22 cellular contexts compared by ENCODE assay signal in the genomic region with DNA sequence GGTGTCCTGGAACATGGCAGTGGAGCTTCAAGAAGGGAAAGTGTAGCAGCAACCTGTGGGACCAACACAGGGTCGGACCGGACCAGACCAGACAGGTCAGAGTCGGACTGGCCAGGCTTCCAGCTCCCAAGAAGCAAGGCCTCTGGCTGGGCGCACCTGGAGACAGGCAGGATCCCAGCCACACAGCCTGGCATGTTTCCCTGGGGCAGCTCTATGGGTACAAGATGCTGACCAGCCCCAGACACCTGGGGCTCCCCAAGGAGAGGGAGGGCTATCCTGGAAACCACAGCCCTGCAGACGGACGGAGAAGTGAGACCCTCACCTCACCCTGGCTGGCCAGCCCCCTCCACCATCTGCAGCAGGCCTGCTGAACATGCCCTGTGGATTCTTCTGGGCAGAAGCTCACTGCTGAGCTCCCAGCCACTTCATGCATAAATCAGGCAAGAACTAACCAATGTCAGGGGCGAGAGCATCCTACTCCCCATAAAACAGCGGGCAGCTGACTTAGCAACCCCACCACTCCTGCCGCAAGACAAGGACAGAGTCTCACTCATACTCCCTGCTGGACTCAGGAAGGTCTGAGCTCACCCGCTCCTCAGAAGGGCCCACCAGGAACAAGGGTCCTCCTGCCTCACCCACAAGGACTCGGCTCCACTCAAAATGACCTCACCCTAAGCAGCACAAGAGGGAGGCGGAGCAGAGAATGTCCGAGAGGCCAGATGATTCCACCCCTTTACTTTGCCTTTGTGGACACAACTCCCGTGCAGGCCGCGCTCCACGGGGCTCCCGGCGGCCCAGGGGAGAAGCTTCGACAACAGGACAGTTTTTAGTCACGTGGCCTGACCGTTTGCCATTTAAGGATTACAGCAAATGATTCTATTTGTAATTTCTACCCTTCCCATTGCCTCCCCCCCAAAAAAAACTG. TPM values are rescaled to one million over a fixed set of nuclear protein-coding genes. Genes with fewer than 3 reads are reported as not detected.
DNase-seq lines count a peak whose midpoint lies in the region; ATAC-seq, FAIRE-seq and TF ChIP-seq lines count a peak whose summit lies in the region.
"Had no signal": no experiment of that assay in that cellular context is flagged by ENCODE, and none has a peak within 500 bp of the region (broad histone marks: within the 10 kb centered on the region; RNA-seq: fewer than 3 reads in every experiment).

No MANE protein-coding gene starts in this region.

- peaks cover 4% of the 10 kb centered on the region; the same call in 1 of the 2 replicates for H4K20me1 ChIP-seq in K562 (replicated peaks; ENCODE audit: control insufficient read depth, insufficient read depth, low read length)

- peaks cover 8% of the 10 kb centered on the region for H3K9me1 ChIP-seq in K562 (ENCODE audit: control insufficient read depth, insufficient read depth, low read length)

- H3K4me1 Mint-ChIP-seq in stimulated activated naive CD8-positive, alpha-beta T cell treated with anti-CD3 and anti-CD28 coated beads, Interleukin-15, Interleukin-2, amounts not matched to agents 100 ng/mL and 50 ng/mL, for 24 hours (ENCODE audit: low read depth): peaks cover 21% of the 10 kb centered on the region
- peaks cover 11% of the 10 kb centered on the region for H3K4me1 Mint-ChIP-seq in nephron
- H3K4me1 Mint-ChIP-seq in activated T-helper 2 cell treated with anti-CD3 and anti-CD28 coated beads, Interferon-gamma antibody, Interleukin-2, Interleukin-4, amounts not matched to agents 10 μg/mL and 5 μg/mL and 100 μg/mL, durations not matched to agents 14 hours and 24 hours and 36 hours (ENCODE audit: low read depth): peaks cover 6% of the 10 kb centered on the region

- peaks cover 75% of the 10 kb centered on the region; the same call in 2 of the 3 replicates for H3K36me3 ChIP-seq in K562 (ENCODE audit: control insufficient read depth, insufficient read depth, low read length)

- H2AFZ ChIP-seq in K562 (ENCODE audit: low read depth, low read length): no peak overlapping the region
- H2AFZ ChIP-seq: PC-9 had no signal

- no TSS peak for BruUV-seq in K562 (replicated peaks; lab: Mats Ljungman, UMichigan)

- no peak overlapping the region for H3K27ac ChIP-seq in K562 (ENCODE audit: extremely low read depth, low read depth, low read length)
- H3K27ac ChIP-seq: A549; BLaER1 treated with 17β-estradiol and CSF1 and Interleukin-3, amounts not matched to agents 10 nM and 100 nM; HL-60; PC-9; SJCRH30 had no signal

- H3K9me3 ChIP-seq in K562 (replicated peaks; ENCODE audit: control insufficient read depth, insufficient read depth, low read depth, low read length): no peaks in the 10 kb centered on the region
- H3K9me3 ChIP-seq: A549; BLaER1 treated with 17β-estradiol and CSF1 and Interleukin-3, amounts not matched to agents 10 nM and 100 nM; SJCRH30 had no signal

- FAIRE-seq in K562 (lab: Jason Lieb, UNC): no peak
- FAIRE-seq: A549, D721Med, G401.6 had no signal

- H3K4me1 ChIP-seq in K562 (replicated peaks in 1 of 2; ENCODE audit: control insufficient read depth in 2 of 2, insufficient read depth in 2 of 2, low read length in 2 of 2): peaks cover 11 to 54% of the 10 kb centered on the region in 2 experiments

- H3K27ac Mint-ChIP-seq in stimulated activated naive CD8-positive, alpha-beta T cell treated with anti-CD3 and anti-CD28 coated beads, Interleukin-15, Interleukin-2, amounts not matched to agents 100 ng/mL and 50 ng/mL, for 24 hours: peak overlapping the region; percentile 26
- no peak overlapping the region for H3K27ac Mint-ChIP-seq in nephron
- no peak overlapping the region for H3K27ac Mint-ChIP-seq in activated T-helper 2 cell treated with anti-CD3 and anti-CD28 coated beads, Interferon-gamma antibody, Interleukin-2, Interleukin-4, amounts not matched to agents 10 μg/mL and 5 μg/mL and 100 μg/mL, durations not matched to agents 14 hours and 24 hours and 36 hours

- H3K4me3 ChIP-seq in K562: no peak overlapping the region
- H3K4me3 ChIP-seq: A549; BLaER1 treated with 17β-estradiol and CSF1 and Interleukin-3, amounts not matched to agents 10 nM and 100 nM; PC-9; SJCRH30 had no signal

- CTCF ChIA-PET in K562 (lab: Yijun Ruan, JAX; ENCODE audit: low intra/inter-chr PET ratio): no interaction called here

- no peaks in the 10 kb centered on the region for H3K27me3 Mint-ChIP-seq in stimulated activated naive CD8-positive, alpha-beta T cell treated with anti-CD3 and anti-CD28 coated beads, Interleukin-15, Interleukin-2, amounts not matched to agents 100 ng/mL and 50 ng/mL, for 24 hours
- no peaks in the 10 kb centered on the region for H3K27me3 Mint-ChIP-seq in nephron (ENCODE audit: low read depth)
- no peaks in the 10 kb centered on the region for H3K27me3 Mint-ChIP-seq in activated T-helper 2 cell treated with anti-CD3 and anti-CD28 coated beads, Interferon-gamma antibody, Interleukin-2, Interleukin-4, amounts not matched to agents 10 μg/mL and 5 μg/mL and 100 μg/mL, durations not matched to agents 14 hours and 24 hours and 36 hours (ENCODE audit: low read depth)

- TF ChIP-seq CTCF in K562 (IDR thresholded peaks at IDR 0.05 in 2 of 3, conservative IDR thresholded peaks at IDR 0.05 in 1 of 3; ENCODE audit: insufficient read depth in 2 of 3, low read depth in 1 of 3, low read length in 3 of 3) (no peak), nephron (IDR thresholded peaks at IDR 0.05; ENCODE audit: unreplicated experiment in 3 of 3) (no peak)

- WGBS in K562 (ENCODE audit: insufficient coverage, low coverage, missing lambda C conversion rate): 85% methylated on average over 20 of the region's 22 CpGs

- H3K9ac ChIP-seq in K562 (ENCODE audit: insufficient read depth in 1 of 2, low read depth in 2 of 2, low read length in 2 of 2): peak overlapping the region in 1 of 2 experiments; percentile 80; a peak in 2 of 4 replicates

- DNase-seq in stimulated activated naive CD8-positive, alpha-beta T cell treated with anti-CD3 and anti-CD28 coated beads, Interleukin-15, Interleukin-2, amounts not matched to agents 100 U/mL and 50 U/mL, for 24 hours: no peak
- DNase-seq in K562 (ENCODE audit: extremely low read depth in 1 of 4, low spot score in 3 of 4) (no peak), SK-N-DZ (ENCODE audit: low spot score) (no peak), activated T-cell treated with anti-CD3 and anti-CD28 coated beads for 4 hours (no peak)
- DNase-seq in activated T-helper 2 cell treated with anti-CD3 and anti-CD28 coated beads, Interferon-gamma antibody, Interleukin-2, Interleukin-4, amounts not matched to agents 10 μg/mL and 5 μg/mL and 100 μg/mL, durations not matched to agents 14 hours and 24 hours and 36 hours (ENCODE audit: low spot score): no peak
- DNase-seq: DND-41, NCI-H1417 treated with DMSO at 0.1 percent for 48 hours, NCI-H187 treated with DMSO at 0.1 percent for 48 hours, NCI-H2227 treated with DMSO at 0.1 percent for 48 hours, NCI-H510A treated with DMSO at 0.1 percent for 48 hours, NCI-H774 had no signal

- in situ Hi-C loops in K562 (cut with MboI): no loop called here

- no peak for ATAC-seq in stimulated activated naive CD8-positive, alpha-beta T cell treated with anti-CD3 and anti-CD28 coated beads, Interleukin-15, Interleukin-2, amounts not matched to agents 100 U/mL and 50 U/mL, for 24 hours
- ATAC-seq in K562 (no peak), GM18858 (IDR thresholded peaks at IDR 0.05; ENCODE audit: unreplicated experiment) (no peak)
- ATAC-seq: A549 had no signal

- no peaks in the 10 kb centered on the region for H3K27me3 ChIP-seq in K562 (ENCODE audit: control insufficient read depth in 2 of 2, insufficient read depth in 2 of 2, low read length in 2 of 2)
- H3K27me3 ChIP-seq: BLaER1 treated with 17β-estradiol and CSF1 and Interleukin-3, amounts not matched to agents 10 nM and 100 nM; SJCRH30 had no signal

- TF ChIP-seq POLR2A in K562 (conservative IDR thresholded peaks at IDR 0.05): no peak

- H3K4me2 ChIP-seq in K562 (ENCODE audit: insufficient read depth, low read length): no peak overlapping the region
- H3K4me2 ChIP-seq: A549; BLaER1 treated with 17β-estradiol and CSF1 and Interleukin-3, amounts not matched to agents 10 nM and 100 nM; PC-9 had no signal

- no peak for TF ChIP-seq EP300 in K562 (IDR thresholded peaks at IDR 0.05; ENCODE audit: low read length)

- TF ChIP-seq RAD21 in K562 (CRISPR knock-in tag; conservative IDR thresholded peaks at IDR 0.05 in 1 of 2, IDR thresholded peaks at IDR 0.05 in 1 of 2): no peak

- no peak overlapping the region for H3K4me3 Mint-ChIP-seq in stimulated activated naive CD8-positive, alpha-beta T cell treated with anti-CD3 and anti-CD28 coated beads, Interleukin-15, Interleukin-2, amounts not matched to agents 100 ng/mL and 50 ng/mL, for 24 hours
- peak overlapping the region; percentile 17 to 65 (median 45) for H3K4me3 Mint-ChIP-seq in nephron
- H3K4me3 Mint-ChIP-seq in activated T-helper 2 cell treated with anti-CD3 and anti-CD28 coated beads, Interferon-gamma antibody, Interleukin-2, Interleukin-4, amounts not matched to agents 10 μg/mL and 5 μg/mL and 100 μg/mL, durations not matched to agents 14 hours and 24 hours and 36 hours (ENCODE audit: low read depth): no peak overlapping the region

- H3K9me3 Mint-ChIP-seq in stimulated activated naive CD8-positive, alpha-beta T cell treated with anti-CD3 and anti-CD28 coated beads, Interleukin-15, Interleukin-2, amounts not matched to agents 100 ng/mL and 50 ng/mL, for 24 hours: no peaks in the 10 kb centered on the region
- H3K9me3 Mint-ChIP-seq in nephron: no peaks in the 10 kb centered on the region
- no peaks in the 10 kb centered on the region for H3K9me3 Mint-ChIP-seq in activated T-helper 2 cell treated with anti-CD3 and anti-CD28 coated beads, Interferon-gamma antibody, Interleukin-2, Interleukin-4, amounts not matched to agents 10 μg/mL and 5 μg/mL and 100 μg/mL, durations not matched to agents 14 hours and 24 hours and 36 hours
- H3K9me3 Mint-ChIP-seq: H9 had no signal

- H3K36me3 Mint-ChIP-seq in stimulated activated naive CD8-positive, alpha-beta T cell treated with anti-CD3 and anti-CD28 coated beads, Interleukin-15, Interleukin-2, amounts not matched to agents 100 ng/mL and 50 ng/mL, for 24 hours (ENCODE audit: low read depth): peaks cover 39% of the 10 kb centered on the region
- H3K36me3 Mint-ChIP-seq in nephron (ENCODE audit: low read depth): peaks cover 29% of the 10 kb centered on the region
- peaks cover 41% of the 10 kb centered on the region for H3K36me3 Mint-ChIP-seq in activated T-helper 2 cell treated with anti-CD3 and anti-CD28 coated beads, Interferon-gamma antibody, Interleukin-2, Interleukin-4, amounts not matched to agents 10 μg/mL and 5 μg/mL and 100 μg/mL, durations not matched to agents 14 hours and 24 hours and 36 hours (ENCODE audit: low read depth)

- intact Hi-C loops in K562 (cut with micrococcal nuclease): loop anchor here (10.0 kb wide), 1 partner anchor 93 kb away; no protein-coding TSS in a partner anchor
- intact Hi-C loops in activated T-helper 2 cell treated with anti-CD3 and anti-CD28 coated beads, Interferon-gamma antibody, Interleukin-2, Interleukin-4, amounts not matched to agents 10 μg/mL and 5 μg/mL and 100 μg/mL, durations not matched to agents 14 hours and 24 hours and 36 hours (cut with micrococcal nuclease): no loop called here

- H3K79me2 ChIP-seq in K562 (ENCODE audit: control insufficient read depth, insufficient read depth, low read length): peaks cover 21% of the 10 kb centered on the region

- POLR2A ChIA-PET in K562 (lab: Yijun Ruan, JAX): interaction anchor here (0.6 to 1.5 kb wide), 5 partner anchors 9 to 315 kb away, joined by 3 to 5 read pairs (median 4); partner anchors contain the start of gene ZMYND19

RNA-seq across cellular contexts. Expression of gene DPH7, which starts 2.9 kb away (rescaled TPM):
- total RNA-seq in K562 (2011; cell fraction: chromatin; rRNA removed; ENCODE audit: low replicate concordance): 207 and 328 TPM in 2 replicates
- 176 and 183 TPM in 2 replicates for total RNA-seq in K562 (2011; cell fraction: nucleolus; rRNA removed)
- 193 and 208 TPM in 2 replicates for total RNA-seq in K562 (2011; cell fraction: nucleoplasm; rRNA removed)
- total RNA-seq in K562 (2014; rRNA removed): 49.7 and 54.8 TPM in 2 replicates
- total RNA-seq in K562 (2014; rRNA removed; fragmentation: Illumina TruSeq; extraction: Trizol): 25.5 and 31.8 TPM in 2 replicates
- 30.8 and 31.4 TPM in 2 replicates for total RNA-seq in K562 (2015; rRNA removed; fragmentation: Illumina TruSeq; extraction: Trizol)
- 53.0 and 54.0 TPM in 2 replicates for total RNA-seq in K562 (2021)
- 56.1 and 64.2 TPM in 2 replicates for polyA plus RNA-seq in K562 (2011; rRNA removed)
- 42.3 and 50.6 TPM in 2 replicates for polyA plus RNA-seq in K562 (2011; cell fraction: cytosol; rRNA removed)
- polyA plus RNA-seq in K562 (2011; cell fraction: nucleus; rRNA removed): 337 and 348 TPM in 2 replicates
- 32.2 and 49.3 TPM in 2 replicates for polyA plus RNA-seq in K562 (2012)
- 37.1 and 41.3 TPM in 2 replicates for polyA plus RNA-seq in K562 (2014; fragmentation: Illumina TruSeq; extraction: Trizol)
- 10 to 100 TPM; 13.9 to 21.4 TPM for polyA plus RNA-seq in K562 (2014; fragmentation: Nextera tagmentation; extraction: Ambion mirVana)
- polyA plus RNA-seq in K562 (2014; rRNA removed): 65.5 and 68.6 TPM in 2 replicates
- 24.1 and 28.0 TPM in 2 replicates for polyA minus RNA-seq in K562 (2011; rRNA and poly(A)+ RNA removed)
- 10.1 and 16.2 TPM in 2 replicates for polyA minus RNA-seq in K562 (2011; cell fraction: cytosol; rRNA and poly(A)+ RNA removed)
- 42.9 and 65.3 TPM in 2 replicates for polyA minus RNA-seq in K562 (2011; cell fraction: nucleus; rRNA and poly(A)+ RNA removed)
- 86.2 and 109 TPM in 2 replicates for polyA plus RNA-seq in SK-N-DZ (2014; cell fraction: cytosol; rRNA removed)
- 392 and 393 TPM in 2 replicates for polyA plus RNA-seq in SK-N-DZ (2014; cell fraction: nucleus; rRNA removed)
- 43.2 and 46.2 TPM in 2 replicates for total RNA-seq in activated T-helper 2 cell treated with anti-CD3 and anti-CD28 coated beads, Interferon-gamma antibody, Interleukin-2, Interleukin-4, amounts not matched to agents 10 μg/mL and 5 μg/mL and 100 μg/mL, durations not matched to agents 14 hours and 24 hours and 36 hours

RNA-seq across cellular contexts. Expression of gene ZMYND19, which starts 8.7 kb away (rescaled TPM):
- total RNA-seq in K562 (2011; cell fraction: chromatin; rRNA removed; ENCODE audit: low replicate concordance): 64.8 and 136 TPM in 2 replicates
- 82.2 and 86.9 TPM in 2 replicates for total RNA-seq in K562 (2011; cell fraction: nucleolus; rRNA removed)
- total RNA-seq in K562 (2011; cell fraction: nucleoplasm; rRNA removed): 72.2 and 86.4 TPM in 2 replicates
- total RNA-seq in K562 (2014; rRNA removed) (71.7 and 91.1 TPM in 2 replicates), K562 (2014; rRNA removed; fragmentation: Illumina TruSeq; extraction: Trizol) (25.8 and 29.0 TPM in 2 replicates), K562 (2015; rRNA removed; fragmentation: Illumina TruSeq; extraction: Trizol) (53.8 and 54.1 TPM in 2 replicates), K562 (2021) (80.9 and 86.7 TPM in 2 replicates)
- polyA plus RNA-seq in K562 (2011; rRNA removed) (38.8 and 44.0 TPM in 2 replicates), K562 (2014; fragmentation: Illumina TruSeq; extraction: Trizol) (33.6 and 44.3 TPM in 2 replicates), K562 (2014; fragmentation: Nextera tagmentation; extraction: Ambion mirVana) (1 to 10 TPM; 1.0 to 2.4 TPM), K562 (2014; rRNA removed) (71.0 and 71.7 TPM in 2 replicates)
- polyA plus RNA-seq in K562 (2011; cell fraction: cytosol; rRNA removed): 44.8 and 62.0 TPM in 2 replicates
- 169 and 210 TPM in 2 replicates for polyA plus RNA-seq in K562 (2011; cell fraction: nucleus; rRNA removed)
- 34.1 and 42.5 TPM in 2 replicates for polyA plus RNA-seq in K562 (2012)
- 13.9 and 22.3 TPM in 2 replicates for polyA minus RNA-seq in K562 (2011; rRNA and poly(A)+ RNA removed)
- polyA minus RNA-seq in K562 (2011; cell fraction: cytosol; rRNA and poly(A)+ RNA removed): 23.8 and 30.1 TPM in 2 replicates
- polyA minus RNA-seq in K562 (2011; cell fraction: nucleus; rRNA and poly(A)+ RNA removed): 27.6 and 35.2 TPM in 2 replicates
- polyA plus RNA-seq in SK-N-DZ (2014; cell fraction: cytosol; rRNA removed): 88.9 and 95.8 TPM in 2 replicates
- polyA plus RNA-seq in SK-N-DZ (2014; cell fraction: nucleus; rRNA removed): 178 and 188 TPM in 2 replicates
- 72.4 and 74.4 TPM in 2 replicates for total RNA-seq in activated T-helper 2 cell treated with anti-CD3 and anti-CD28 coated beads, Interferon-gamma antibody, Interleukin-2, Interleukin-4, amounts not matched to agents 10 μg/mL and 5 μg/mL and 100 μg/mL, durations not matched to agents 14 hours and 24 hours and 36 hours

RNA-seq across cellular contexts. Expression of gene ARRDC1, which starts 23.9 kb away (rescaled TPM):
- 63.1 and 259 TPM in 2 replicates for total RNA-seq in K562 (2011; cell fraction: chromatin; rRNA removed; ENCODE audit: low replicate concordance)
- total RNA-seq in K562 (2011; cell fraction: nucleolus; rRNA removed): 190 and 191 TPM in 2 replicates
- 87.1 and 99.6 TPM in 2 replicates for total RNA-seq in K562 (2011; cell fraction: nucleoplasm; rRNA removed)
- total RNA-seq in K562 (2014; rRNA removed): 33.7 and 37.2 TPM in 2 replicates
- 4.1 and 5.8 TPM in 2 replicates for total RNA-seq in K562 (2014; rRNA removed; fragmentation: Illumina TruSeq; extraction: Trizol)
- total RNA-seq in K562 (2015; rRNA removed; fragmentation: Illumina TruSeq; extraction: Trizol): 10.4 and 14.9 TPM in 2 replicates
- total RNA-seq in K562 (2021): 32.2 and 32.5 TPM in 2 replicates
- polyA plus RNA-seq in K562 (2011; rRNA removed): 24.5 and 34.0 TPM in 2 replicates
- 36.0 and 79.6 TPM in 2 replicates for polyA plus RNA-seq in K562 (2011; cell fraction: cytosol; rRNA removed)
- polyA plus RNA-seq in K562 (2011; cell fraction: nucleus; rRNA removed): 220 and 374 TPM in 2 replicates
- 26.1 and 37.6 TPM in 2 replicates for polyA plus RNA-seq in K562 (2012)
- polyA plus RNA-seq in K562 (2014; fragmentation: Illumina TruSeq; extraction: Trizol): 18.6 and 24.3 TPM in 2 replicates
- polyA plus RNA-seq in K562 (2014; fragmentation: Nextera tagmentation; extraction: Ambion mirVana): under 1 TPM; 0.21 to 0.63 TPM
- 45.3 and 47.0 TPM in 2 replicates for polyA plus RNA-seq in K562 (2014; rRNA removed)
- 9.5 and 12.2 TPM in 2 replicates for polyA minus RNA-seq in K562 (2011; rRNA and poly(A)+ RNA removed)
- 14.6 and 18.9 TPM in 2 replicates for polyA minus RNA-seq in K562 (2011; cell fraction: cytosol; rRNA and poly(A)+ RNA removed)
- polyA minus RNA-seq in K562 (2011; cell fraction: nucleus; rRNA and poly(A)+ RNA removed): 40.5 and 60.7 TPM in 2 replicates
- polyA plus RNA-seq in SK-N-DZ (2014; cell fraction: cytosol; rRNA removed): 15.9 and 21.1 TPM in 2 replicates
- 72.2 and 94.4 TPM in 2 replicates for polyA plus RNA-seq in SK-N-DZ (2014; cell fraction: nucleus; rRNA removed)
- total RNA-seq in activated T-helper 2 cell treated with anti-CD3 and anti-CD28 coated beads, Interferon-gamma antibody, Interleukin-2, Interleukin-4, amounts not matched to agents 10 μg/mL and 5 μg/mL and 100 μg/mL, durations not matched to agents 14 hours and 24 hours and 36 hours: 71.1 and 73.1 TPM in 2 replicates

RNA-seq across cellular contexts. Expression of gene MRPL41, which starts 29.9 kb away (rescaled TPM):
- total RNA-seq in K562 (2011; cell fraction: chromatin; rRNA removed; ENCODE audit: low replicate concordance): 2.1 and 9.1 TPM in 2 replicates
- total RNA-seq in K562 (2011; cell fraction: nucleolus; rRNA removed): 19.8 and 28.3 TPM in 2 replicates
- total RNA-seq in K562 (2011; cell fraction: nucleoplasm; rRNA removed): 9.6 and 10.5 TPM in 2 replicates
- total RNA-seq in K562 (2014; rRNA removed): 239 and 259 TPM in 2 replicates
- 9.2 and 11.6 TPM in 2 replicates for total RNA-seq in K562 (2014; rRNA removed; fragmentation: Illumina TruSeq; extraction: Trizol)
- total RNA-seq in K562 (2015; rRNA removed; fragmentation: Illumina TruSeq; extraction: Trizol): 54.9 and 58.3 TPM in 2 replicates
- 146 and 158 TPM in 2 replicates for total RNA-seq in K562 (2021)
- polyA plus RNA-seq in K562 (2011; rRNA removed): 21.6 and 23.7 TPM in 2 replicates
- polyA plus RNA-seq in K562 (2011; cell fraction: cytosol; rRNA removed): 35.6 and 169 TPM in 2 replicates
- polyA plus RNA-seq in K562 (2011; cell fraction: nucleus; rRNA removed): 18.9 and 28.4 TPM in 2 replicates
- 75.7 and 99.4 TPM in 2 replicates for polyA plus RNA-seq in K562 (2012)
- 10.4 and 32.9 TPM in 2 replicates for polyA plus RNA-seq in K562 (2014; fragmentation: Illumina TruSeq; extraction: Trizol)
- polyA plus RNA-seq in K562 (2014; fragmentation: Nextera tagmentation; extraction: Ambion mirVana): 1 to 10 TPM; 2.6 to 4.1 TPM
- 184 and 216 TPM in 2 replicates for polyA plus RNA-seq in K562 (2014; rRNA removed)
- 1.7 and 3.9 TPM in 2 replicates for polyA minus RNA-seq in K562 (2011; rRNA and poly(A)+ RNA removed)
- polyA minus RNA-seq in K562 (2011; cell fraction: cytosol; rRNA and poly(A)+ RNA removed): 21.6 and 22.5 TPM in 2 replicates
- polyA minus RNA-seq in K562 (2011; cell fraction: nucleus; rRNA and poly(A)+ RNA removed): 4.7 and 8.7 TPM in 2 replicates
- polyA plus RNA-seq in SK-N-DZ (2014; cell fraction: cytosol; rRNA removed): 28.9 and 35.2 TPM in 2 replicates
- polyA plus RNA-seq in SK-N-DZ (2014; cell fraction: nucleus; rRNA removed): 25.8 and 41.2 TPM in 2 replicates
- 43.2 and 49.4 TPM in 2 replicates for total RNA-seq in activated T-helper 2 cell treated with anti-CD3 and anti-CD28 coated beads, Interferon-gamma antibody, Interleukin-2, Interleukin-4, amounts not matched to agents 10 μg/mL and 5 μg/mL and 100 μg/mL, durations not matched to agents 14 hours and 24 hours and 36 hours

RNA-seq across cellular contexts. Expression of gene PNPLA7, which starts 31.4 kb away (rescaled TPM):
- total RNA-seq in K562 (2011; cell fraction: chromatin; rRNA removed; ENCODE audit: low replicate concordance): 2.8 and 5.5 TPM in 2 replicates
- total RNA-seq in K562 (2011; cell fraction: nucleolus; rRNA removed): 2.0 and 3.0 TPM in 2 replicates
- total RNA-seq in K562 (2011; cell fraction: nucleoplasm; rRNA removed): 2.3 and 3.4 TPM in 2 replicates
- total RNA-seq in K562 (2014; rRNA removed) (0.14 and 0.45 TPM in 2 replicates), K562 (2014; rRNA removed; fragmentation: Illumina TruSeq; extraction: Trizol) (0.04 TPM in 1 of 2 replicates, not detected in the other), K562 (2015; rRNA removed; fragmentation: Illumina TruSeq; extraction: Trizol) (0.19 and 0.22 TPM in 2 replicates), K562 (2021) (0.58 and 0.75 TPM in 2 replicates)
- polyA plus RNA-seq in K562 (2011; rRNA removed) (0.17 and 0.66 TPM in 2 replicates), K562 (2014; fragmentation: Illumina TruSeq; extraction: Trizol) (0.31 and 0.44 TPM in 2 replicates), K562 (2014; fragmentation: Nextera tagmentation; extraction: Ambion mirVana) (under 1 TPM in 1 of 2 experiments, not detected in 1; 0.01 TPM), K562 (2014; rRNA removed) (0.78 and 0.85 TPM in 2 replicates)
- polyA plus RNA-seq in K562 (2011; cell fraction: cytosol; rRNA removed): 0.16 and 0.19 TPM in 2 replicates
- 4.1 and 5.1 TPM in 2 replicates for polyA plus RNA-seq in K562 (2011; cell fraction: nucleus; rRNA removed)
- 0.95 and 2.4 TPM in 2 replicates for polyA plus RNA-seq in K562 (2012)
- 0.07 and 0.12 TPM in 2 replicates for polyA minus RNA-seq in K562 (2011; rRNA and poly(A)+ RNA removed)
- polyA minus RNA-seq in K562 (2011; cell fraction: cytosol; rRNA and poly(A)+ RNA removed): 0.19 and 0.46 TPM in 2 replicates
- polyA minus RNA-seq in K562 (2011; cell fraction: nucleus; rRNA and poly(A)+ RNA removed): 0.54 and 1.00 TPM in 2 replicates
- 0.49 and 1.2 TPM in 2 replicates for polyA plus RNA-seq in SK-N-DZ (2014; cell fraction: cytosol; rRNA removed)
- polyA plus RNA-seq in SK-N-DZ (2014; cell fraction: nucleus; rRNA removed): 9.1 and 11.6 TPM in 2 replicates
- 1.6 TPM in 2 replicates for total RNA-seq in activated T-helper 2 cell treated with anti-CD3 and anti-CD28 coated beads, Interferon-gamma antibody, Interleukin-2, Interleukin-4, amounts not matched to agents 10 μg/mL and 5 μg/mL and 100 μg/mL, durations not matched to agents 14 hours and 24 hours and 36 hours

Comparison
In these comparisons a context has a peak if more than half of its experiments do, and no peak if none do; other contexts are left out.
1. H3K4me3 Mint-ChIP-seq: peak in nephron (3 of 3); none in stimulated activated naive CD8-positive, alpha-beta T cell treated with anti-CD3 and anti-CD28 coated beads, Interleukin-15, Interleukin-2, amounts not matched to agents 100 ng/mL and 50 ng/mL, for 24 hours (single experiment) and activated T-helper 2 cell treated with anti-CD3 and anti-CD28 coated beads, Interferon-gamma antibody, Interleukin-2, Interleukin-4, amounts not matched to agents 10 μg/mL and 5 μg/mL and 100 μg/mL, durations not matched to agents 14 hours and 24 hours and 36 hours (single experiment).